24 cellular contexts compared by ENCODE assay signal in genomic region chr15:59377940-59378339, GRCh38.
"Had no signal": no experiment of that assay in that cellular context is flagged by ENCODE, and none has a peak within 500 bp of the region (broad histone marks: within the 10 kb centered on the region; RNA-seq: fewer than 3 reads in every experiment).

No MANE protein-coding gene starts in this region.

- H3K9ac ChIP-seq: SK-N-SH had no signal

- H3K4me1 ChIP-seq: Peyer's patch, SJCRH30 had no signal

- FAIRE-seq: astrocyte had no signal

- H3K36me3 ChIP-seq: Peyer's patch, SJCRH30 had no signal

- ATAC-seq: activated CD8-positive, alpha-beta memory T cell treated with anti-CD3 and anti-CD28 coated beads, Interleukin-2, amount 10 ng/mL, durations not matched to agents 7 days and 5 days; activated naive CD4-positive, alpha-beta T cell treated with anti-CD3 and anti-CD28 coated beads, Interleukin-2, amount 50 U/mL, for 72 hours; activated naive CD8-positive, alpha-beta T cell treated with anti-CD3 and anti-CD28 coated beads, Interleukin-2, amount 50 U/mL, for 24 hours; activated T-cell treated with anti-CD3 and anti-CD28 coated beads, Interleukin-2, amount 50 U/mL, for 4 hours; WTC11 had no signal

- H3K27ac ChIP-seq: Peyer's patch, RWPE1, SJCRH30 had no signal

- DNase-seq: activated CD4-positive, alpha-beta T cell treated with anti-CD3 and anti-CD28 coated beads for 48 hours; activated CD4-positive, alpha-beta T cell treated with anti-CD3 and anti-CD28 coated beads, Interleukin-2, amount 50 U/mL, for 48 hours; activated CD4-positive, CD25-positive, alpha-beta regulatory T cell treated with anti-CD3 and anti-CD28 coated beads, Interleukin-2, amount 50 U/mL, for 72 hours; activated CD8-positive, alpha-beta memory T cell treated with anti-CD3 and anti-CD28 coated beads, Interleukin-2, amount 10 ng/mL, durations not matched to agents 7 days and 5 days; activated effector memory CD4-positive, alpha-beta T cell treated with anti-CD3 and anti-CD28 coated beads, Interleukin-2, amount 50 U/mL, for 16 hours; activated naive CD4-positive, alpha-beta T cell treated with Interleukin-2 at 50 U/mL for 16 hours; activated naive CD8-positive, alpha-beta T cell treated with anti-CD3 and anti-CD28 coated beads, Interleukin-2, amount 50 U/mL, for 24 hours; activated T-cell treated with anti-CD3 and anti-CD28 coated beads, Interleukin-2, amount 50 U/mL, for 4 hours; amygdala; NCI-H1105 treated with DMSO at 0.1 percent for 48 hours; NCI-H1436 treated with DMSO at 0.1 percent for 48 hours; NCI-H187; NCI-H2081; NCI-H510A treated with DMSO at 0.1 percent for 48 hours; NCI-H69; OCI-M1; Peyer's patch; Right ventricle myocardium superior; SJCRH30; SK-N-SH had no signal

- H3K27me3 ChIP-seq: Peyer's patch, SJCRH30 had no signal

- H3K4me2 ChIP-seq: SK-N-SH had no signal

- H3K9me3 ChIP-seq: Peyer's patch, SJCRH30, SK-N-SH had no signal

- H3K9me2 ChIP-seq: SK-N-SH had no signal

- H3K4me3 ChIP-seq: Peyer's patch, SJCRH30 had no signal
